8 cellular contexts compared by ENCODE assay signal in the genomic region with DNA sequence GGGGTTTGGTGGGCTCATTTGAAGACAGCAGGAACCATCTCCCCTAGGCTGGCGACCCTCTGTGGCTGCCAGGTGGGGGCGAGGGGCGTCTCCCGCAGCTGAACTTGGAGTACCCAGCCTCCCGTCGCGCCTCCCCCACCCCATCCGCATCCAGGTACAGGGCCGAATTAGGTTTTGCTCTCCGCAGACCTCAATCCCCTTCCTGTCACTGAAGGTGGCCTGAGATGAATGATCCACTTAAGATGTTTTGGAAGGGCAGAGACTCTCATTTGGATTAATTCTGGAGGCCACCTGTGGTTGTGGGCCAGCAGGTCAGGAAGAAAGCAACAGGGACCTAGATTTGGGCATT. TPM values are rescaled to one million over a fixed set of nuclear protein-coding genes. Genes with fewer than 3 reads are reported as not detected.
DNase-seq lines count a peak whose midpoint lies in the region; ATAC-seq and TF ChIP-seq lines count a peak whose summit lies in the region.

No MANE protein-coding gene starts in this region.

- no peaks in the 10 kb centered on the region for H3K9me3 Mint-ChIP-seq in activated T-cell treated with anti-CD3 and anti-CD28 coated beads, Interleukin-2, amount 50 U/mL, for 24 hours
- no peaks in the 10 kb centered on the region for H3K9me3 Mint-ChIP-seq in activated naive CD4-positive, alpha-beta T cell treated with anti-CD3 and anti-CD28 coated beads, Interleukin-2, amount 50 U/mL, for 24 hours

- H3K4me1 Mint-ChIP-seq in activated T-cell treated with anti-CD3 and anti-CD28 coated beads, Interleukin-2, amount 50 U/mL, for 24 hours (ENCODE audit: low read depth) = peaks cover 50% of the 10 kb centered on the region
- peaks cover 45% of the 10 kb centered on the region for H3K4me1 Mint-ChIP-seq in activated naive CD4-positive, alpha-beta T cell treated with anti-CD3 and anti-CD28 coated beads, Interleukin-2, amount 50 U/mL, for 24 hours

- H3K27me3 ChIP-seq in kidney epithelial cell (ENCODE audit: control insufficient read depth, insufficient read depth, low read length) = no peaks in the 10 kb centered on the region
- peaks cover 0 to 6% of the 10 kb centered on the region in 2 donors for H3K27me3 ChIP-seq in tibial artery

- no peak for TF ChIP-seq CTCF in kidney epithelial cell (IDR thresholded peaks at IDR 0.05; ENCODE audit: insufficient read depth, low read length, poor library complexity, severe bottlenecking)
- TF ChIP-seq CTCF in tibial artery (IDR thresholded peaks at IDR 0.05) = no peak

- peak overlapping the region; percentile 92 for H3K27ac Mint-ChIP-seq in activated T-cell treated with anti-CD3 and anti-CD28 coated beads, Interleukin-2, amount 50 U/mL, for 24 hours
- peak overlapping the region; percentile 96 for H3K27ac Mint-ChIP-seq in activated naive CD4-positive, alpha-beta T cell treated with anti-CD3 and anti-CD28 coated beads, Interleukin-2, amount 50 U/mL, for 24 hours

- no peak overlapping the region for H3K27ac ChIP-seq in tibial artery

- intact Hi-C loops in tibial artery (cut with DNase I; ENCODE audit: low total_unique reads) = no loop called here

- H3K27me3 Mint-ChIP-seq in activated T-cell treated with anti-CD3 and anti-CD28 coated beads, Interleukin-2, amount 50 U/mL, for 24 hours = peaks cover 2% of the 10 kb centered on the region
- no peaks in the 10 kb centered on the region for H3K27me3 Mint-ChIP-seq in activated naive CD4-positive, alpha-beta T cell treated with anti-CD3 and anti-CD28 coated beads, Interleukin-2, amount 50 U/mL, for 24 hours

- H3K36me3 ChIP-seq in kidney epithelial cell (ENCODE audit: control insufficient read depth, insufficient read depth, low read length) = no peaks in the 10 kb centered on the region
- no peaks in the 10 kb centered on the region for H3K36me3 ChIP-seq in tibial artery

- no peaks in the 10 kb centered on the region for H3K9me3 ChIP-seq in tibial artery

- no peak for ATAC-seq in GM19463 (IDR thresholded peaks at IDR 0.05; ENCODE audit: unreplicated experiment)

- peaks cover 0 to 15% (median 12%) of the 10 kb centered on the region in 4 donors for H3K4me1 ChIP-seq in tibial artery

- H3K4me3 Mint-ChIP-seq in activated T-cell treated with anti-CD3 and anti-CD28 coated beads, Interleukin-2, amount 50 U/mL, for 24 hours = peak overlapping the region; percentile 92
- peak overlapping the region; percentile 92 for H3K4me3 Mint-ChIP-seq in activated naive CD4-positive, alpha-beta T cell treated with anti-CD3 and anti-CD28 coated beads, Interleukin-2, amount 50 U/mL, for 24 hours

- DNase-seq in activated T-cell treated with anti-CD3 and anti-CD28 coated beads, Interleukin-2, amount 50 U/mL, for 24 hours = no peak
- no peak for DNase-seq in activated T-cell treated with anti-CD3 and anti-CD28 coated beads, Interleukin-2, amount 50 U/mL, for 1 hour
- DNase-seq in kidney epithelial cell (ENCODE audit: low read depth) (no peak), tibial artery (no peak), COR-L47 (lab: John Stamatoyannopoulos, UW) (no peak)
- no peak for DNase-seq in activated CD4-positive, alpha-beta T cell treated with anti-CD3 and anti-CD28 coated beads for 1 hour

- peaks cover 55% of the 10 kb centered on the region for H3K36me3 Mint-ChIP-seq in activated T-cell treated with anti-CD3 and anti-CD28 coated beads, Interleukin-2, amount 50 U/mL, for 24 hours (ENCODE audit: low read depth)
- peaks cover 18% of the 10 kb centered on the region for H3K36me3 Mint-ChIP-seq in activated naive CD4-positive, alpha-beta T cell treated with anti-CD3 and anti-CD28 coated beads, Interleukin-2, amount 50 U/mL, for 24 hours

- H3K4me3 ChIP-seq in kidney epithelial cell (ENCODE audit: low read depth, low read length) = peak overlapping the region; percentile 53
- peak overlapping the region; percentile 48 to 64 for H3K4me3 ChIP-seq in tibial artery

RNA-seq across cellular contexts. Expression of gene CD83, which starts 0.5 kb away (rescaled TPM):
- 6.8 and 7.4 TPM in 2 replicates for total RNA-seq in kidney epithelial cell
